ENCODE assay signal across 8 cellular contexts in the genomic region with DNA sequence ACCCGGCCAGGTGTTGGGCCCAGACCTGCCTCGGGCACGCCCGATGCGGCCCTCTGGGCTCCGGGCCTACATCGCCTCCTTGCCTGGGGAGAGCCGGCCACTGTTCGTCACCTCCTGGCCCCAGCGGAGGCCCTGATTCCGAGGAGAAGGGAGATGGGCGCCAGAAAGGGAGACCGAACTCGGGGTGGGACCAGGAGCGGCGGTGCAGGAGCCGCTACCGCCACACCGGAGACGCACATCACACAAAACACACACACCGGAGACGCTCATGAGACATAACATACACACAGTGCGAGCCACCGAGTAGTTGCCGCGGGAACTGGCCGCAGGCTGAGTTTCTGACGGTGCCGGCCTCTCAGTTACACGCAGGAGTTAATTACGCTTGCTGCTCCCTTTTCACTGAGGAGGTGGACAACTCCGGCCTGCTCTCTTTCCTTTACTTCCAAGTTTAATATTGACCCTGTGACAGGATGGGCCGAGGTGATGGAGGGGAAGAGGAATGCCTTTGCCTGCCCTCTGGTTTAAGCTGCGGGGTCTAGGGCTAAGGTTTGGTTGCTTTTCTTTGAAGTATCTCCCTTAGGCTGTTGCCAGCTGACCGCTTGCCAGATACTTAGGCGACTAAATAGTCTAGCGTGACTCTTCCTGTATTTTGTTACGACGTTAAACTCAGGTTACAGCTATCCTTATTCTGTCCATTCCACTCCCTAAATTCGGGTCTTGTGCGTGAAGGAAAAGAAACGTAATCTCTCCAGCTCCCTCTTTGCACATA. TPM values are rescaled to one million over a fixed set of nuclear protein-coding genes. Genes with fewer than 3 reads are reported as not detected.
DNase-seq lines count a peak whose midpoint lies in the region; ATAC-seq and TF ChIP-seq lines count a peak whose summit lies in the region.

No MANE protein-coding gene starts in this region.

- H3K27ac ChIP-seq in uterus: peak overlapping the region; percentile 98 to 99

- H3K9me3 Mint-ChIP-seq in neural crest cell: no peaks in the 10 kb centered on the region

- H3K9me3 ChIP-seq in uterus: no peaks in the 10 kb centered on the region

- H3K36me3 ChIP-seq in uterus: no peaks in the 10 kb centered on the region

- H3K4me3 ChIP-seq in foreskin fibroblast (ENCODE audit: low read depth in 1 of 2, low read length in 2 of 2) (peak overlapping the region; percentile 71 to 95), uterus (peak overlapping the region; percentile 95 to 97)

- DNase-seq in C1 segment of cervical spinal cord (lab: John Stamatoyannopoulos, UW) (peak in 11 of 14 donors; percentile 32 to 67 (median 57)), NCI-H2081 treated with DMSO at 0.1 percent for 48 hours (lab: John Stamatoyannopoulos, UW) (peak; percentile 32), foreskin fibroblast (peak; percentile 26 to 66), neural crest cell (ENCODE audit: low read depth, low spot score) (peak; percentile 38), uterus (peak; percentile 40 to 55)
- DNase-seq in activated CD8-positive, alpha-beta memory T cell treated with anti-CD3 and anti-CD28 coated beads, Interleukin-2, amount 50 U/mL, for 4 hours: peak; percentile 49

- peaks cover 8% of the 10 kb centered on the region for H3K36me3 Mint-ChIP-seq in neural crest cell (ENCODE audit: low read depth)

- H3K4me1 ChIP-seq in uterus: peaks cover 0 to 16% of the 10 kb centered on the region in 2 donors

- H3K27me3 ChIP-seq in uterus: no peaks in the 10 kb centered on the region

- peaks cover 34% of the 10 kb centered on the region for H3K4me1 Mint-ChIP-seq in neural crest cell

- intact Hi-C loops in uterus (cut with DNase I; ENCODE audit: low total_unique reads): loop anchor here (10.0 kb wide), 1 partner anchor 100 kb away; a partner anchor contains a TSS

- ATAC-seq in GM18861 (IDR thresholded peaks at IDR 0.05; ENCODE audit: unreplicated experiment): peak; percentile 34
- peak; percentile 47 for ATAC-seq in HG03045 (IDR thresholded peaks at IDR 0.05; ENCODE audit: unreplicated experiment)

- peak overlapping the region; percentile 100 for H3K27ac Mint-ChIP-seq in neural crest cell (ENCODE audit: unreplicated experiment)

- H3K4me3 Mint-ChIP-seq in neural crest cell: peak overlapping the region; percentile 95

- TF ChIP-seq CTCF in foreskin fibroblast (IDR thresholded peaks at IDR 0.05; ENCODE audit: low read depth, low read length) (no peak), neural crest cell (conservative IDR thresholded peaks at IDR 0.05) (no peak), uterus (IDR thresholded peaks at IDR 0.05) (no peak)

- no peaks in the 10 kb centered on the region for H3K27me3 Mint-ChIP-seq in neural crest cell (ENCODE audit: low read depth)

- TF ChIP-seq POLR2A in uterus (IDR thresholded peaks at IDR 0.05): no peak

RNA-seq across cellular contexts. Expression of a gene that starts 0.6 kb away (rescaled TPM):
- 153 and 167 TPM in 2 replicates for total RNA-seq in neural crest cell
- 100 to 1,000 TPM in 3 of 4 donors, 10 to 100 TPM in 1; 66.6 to 218 (median 203) TPM for total RNA-seq in uterus

RNA-seq across cellular contexts. Expression of a gene that starts 12.9 kb away (rescaled TPM):
- total RNA-seq in neural crest cell: 28.9 and 31.0 TPM in 2 replicates
- total RNA-seq in uterus: 10 to 100 TPM in 3 of 4 donors, 1 to 10 TPM in 1; 3.1 to 47.8 (median 16.7) TPM

Comparison
In these comparisons a context has a peak if more than half of its experiments do, and no peak if none do; other contexts are left out.
1. Peak in every context shown above with its lines: DNase-seq, ATAC-seq, H3K4me3 ChIP-seq and H3K27ac ChIP-seq.